In genomic region chr6:96520039-96520850, GRCh38 we compare ENCODE assay signal across 1 cellular context.
TF ChIP-seq lines count a peak whose summit lies in the region.

No MANE protein-coding gene starts in this region.

TF ChIP-seq in GM23338, 12 proteins besides CTCF, POLR2A, EP300 and RAD21 (continued from another document):
- TF ChIP-seq REST (IDR thresholded peaks at IDR 0.05; ENCODE audit: unreplicated experiment) (no peak), EZH2phosphoT487 (IDR thresholded peaks at IDR 0.05; ENCODE audit: unreplicated experiment) (no peak), ETS1 (IDR thresholded peaks at IDR 0.05) (no peak), JUNB (IDR thresholded peaks at IDR 0.05; ENCODE audit: unreplicated experiment) (no peak)
TF ChIP-seq in GM23338: peak in this region for 3.
